In the genomic region with DNA sequence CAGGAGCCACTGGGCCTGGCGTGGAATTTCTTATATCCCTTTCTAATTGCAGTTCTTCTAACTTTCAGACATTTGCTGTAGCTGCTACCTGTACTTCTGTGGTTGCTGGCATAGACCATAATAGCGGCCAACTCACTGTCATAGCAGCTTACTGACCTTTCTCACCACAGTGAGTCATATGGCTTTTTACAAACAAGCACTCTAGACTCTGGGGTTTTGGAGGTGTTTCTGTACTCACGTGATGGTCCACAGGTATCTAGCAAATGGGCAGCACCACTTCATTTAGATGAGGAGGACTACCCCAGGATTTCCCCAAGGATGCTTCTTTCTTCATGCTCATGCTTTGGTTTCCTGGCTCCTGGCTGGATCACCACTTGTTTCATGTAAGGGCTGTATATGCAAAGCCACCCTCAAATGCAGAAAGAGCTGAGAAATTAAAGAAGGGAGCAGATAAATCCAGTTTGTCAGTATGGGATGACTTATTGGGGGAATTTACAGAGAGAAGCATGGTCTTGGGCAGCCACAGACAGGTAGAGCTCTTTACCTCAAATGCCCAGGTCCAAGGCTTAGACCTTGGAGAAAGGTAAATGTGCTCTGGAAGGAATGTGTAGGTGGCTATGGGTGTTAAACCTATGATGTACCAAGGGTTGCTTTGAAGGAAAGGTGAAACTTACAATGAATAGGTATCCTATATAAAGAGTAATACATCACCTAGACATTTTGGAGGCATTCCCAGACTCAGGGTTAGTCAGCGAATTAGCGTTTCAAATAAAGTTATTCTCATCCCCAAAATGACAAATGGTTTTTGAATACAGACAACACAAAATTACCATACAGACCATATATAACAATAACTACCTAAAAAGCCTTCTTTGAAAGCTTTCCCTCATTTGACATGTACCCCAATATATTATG, we compare ENCODE assay signal across 11 cellular contexts. TPM values are rescaled to one million over a fixed set of nuclear protein-coding genes. Genes with fewer than 3 reads are reported as not detected.
DNase-seq lines count a peak whose midpoint lies in the region; ATAC-seq, FAIRE-seq and TF ChIP-seq lines count a peak whose summit lies in the region.
"Had no signal": no experiment of that assay in that cellular context is flagged by ENCODE, and none has a peak within 500 bp of the region (broad histone marks: within the 10 kb centered on the region; RNA-seq: fewer than 3 reads in every experiment).

No MANE protein-coding gene starts in this region.

- TF ChIP-seq POLR2A in GM12878 (IDR thresholded peaks at IDR 0.05; ENCODE audit: low read depth, low read length) (no peak), gastrocnemius medialis (IDR thresholded peaks at IDR 0.05) (no peak)

- H3K27me3 ChIP-seq in GM12878 (replicated peaks in 1 of 2; ENCODE audit: control insufficient read depth in 2 of 2, insufficient read depth in 2 of 2, low read length in 1 of 2) (no peaks in the 10 kb centered on the region), gastrocnemius medialis (no peaks in the 10 kb centered on the region), pancreas (no peaks in the 10 kb centered on the region)

- ATAC-seq in GM18867 (IDR thresholded peaks at IDR 0.05; ENCODE audit: unreplicated experiment) = peak; percentile 81
- ATAC-seq in GM12878 = peak; percentile 91
- peak; percentile 98 for ATAC-seq in gastrocnemius medialis
- ATAC-seq in pancreas = no peak

- TF ChIP-seq CTCF in GM12878 (IDR thresholded peaks at IDR 0.05 in 2 of 3, conservative IDR thresholded peaks at IDR 0.05 in 1 of 3; ENCODE audit: control insufficient read depth in 2 of 3, extremely low read depth in 1 of 3, insufficient read depth in 1 of 3, low read depth in 3 of 3, low read length in 3 of 3) = no peak
- no peak for TF ChIP-seq CTCF in gastrocnemius medialis (IDR thresholded peaks at IDR 0.05 in 4 of 5, conservative IDR thresholded peaks at IDR 0.05 in 1 of 5)
- TF ChIP-seq CTCF in pancreas (IDR thresholded peaks at IDR 0.05) = no peak

- intact Hi-C loops in GM12878 (cut with micrococcal nuclease; ENCODE audit: unreplicated experiment) (no loop called here), gastrocnemius medialis (cut with DNase I; ENCODE audit: low total_unique reads) (no loop called here), pancreas (cut with DNase I) (no loop called here)

- H2AFZ ChIP-seq in GM12878 (ENCODE audit: control insufficient read depth, low read depth, low read length) = no peak overlapping the region

- BruUV-seq in GM12878 (replicated peaks; lab: Mats Ljungman, UMichigan) = no TSS peak

- H3K79me2 ChIP-seq in GM12878 (ENCODE audit: control insufficient read depth, insufficient read depth, low read length) = no peaks in the 10 kb centered on the region

- peak; percentile 31 for FAIRE-seq in GM12878 (lab: Jason Lieb, UNC)
- no peak for FAIRE-seq in pancreas (lab: Jason Lieb, UNC)
- FAIRE-seq: islet of Langerhans had no signal

- SMC1A ChIA-PET in GM12878 (lab: Charles Lee; ENCODE audit: uncharacterized antibody, unreplicated experiment) = no interaction called here

- no peak overlapping the region for H3K27ac ChIP-seq in GM12878 (ENCODE audit: control insufficient read depth, insufficient read depth)
- H3K27ac ChIP-seq in gastrocnemius medialis = peak overlapping the region; percentile 68 to 80 (median 74)
- H3K27ac ChIP-seq in pancreas = no peak overlapping the region

- WGBS in GM12878 (ENCODE audit: insufficient coverage, insufficient replicate concordance, low lambda C conversion rate, missing lambda C conversion rate) = 30% methylated on average over 5 of the region's 5 CpGs
- 67 to 74% methylated on average over 5 of the region's 5 CpGs for WGBS in pancreas, 2 donors

- no peak overlapping the region for H3K9ac ChIP-seq in GM12878 (ENCODE audit: control insufficient read depth, insufficient read depth, low read length)

- DNase-seq in HPDE6-E6E7 (ENCODE audit: extremely low spot score) (peak; percentile 76), GM12878 (ENCODE audit: low read depth, low spot score) (no peak), gastrocnemius medialis (peak; percentile 52 to 62), NCI-H2029 (lab: John Stamatoyannopoulos, UW) (no peak), NOMO-1 treated with DMSO at 0.1 percent for 48 hours (lab: John Stamatoyannopoulos, UW; ENCODE audit: unreplicated experiment) (no peak), pancreas (no peak)
- DNase-seq: activated naive CD4-positive, alpha-beta T cell treated with Interleukin-2 at 50 U/mL for 16 hours; DMS79 treated with DMSO at 0.1 percent for 48 hours; endodermal cell had no signal

- CTCF ChIA-PET in GM12878 (lab: Yijun Ruan, JAX) = no interaction called here

- no peaks in the 10 kb centered on the region for H4K20me1 ChIP-seq in GM12878 (ENCODE audit: control insufficient read depth, insufficient read depth)

- in situ Hi-C loops in GM12878 (cut with MboI) = no loop called here
- in situ Hi-C loops in gastrocnemius medialis (cut with MboI; ENCODE audit: low sequenced_read_pairs in 4 of 4) = loop anchor here (25.0 kb wide), 2 partner anchors 169 to 344 kb away; partner anchors contain the start of gene CCAR1 (in 1 of the 4)

- POLR2A ChIA-PET in GM12878 (lab: Charles Lee) = interaction anchor here (0.6 kb wide), 1 partner anchor 221 kb away, joined by 4 read pairs; no protein-coding TSS in a partner anchor

- no peak for TF ChIP-seq RAD21 in GM12878 (IDR thresholded peaks at IDR 0.05; ENCODE audit: insufficient read depth, low read depth, low read length)

- H3K4me2 ChIP-seq in GM12878 (ENCODE audit: control insufficient read depth, insufficient read depth) = no peak overlapping the region

- TF ChIP-seq EP300 in GM12878 (IDR thresholded peaks at IDR 0.05; ENCODE audit: borderline replicate concordance in 1 of 2, control insufficient read depth in 1 of 2, low read depth in 2 of 2, low read length in 2 of 2) = no peak

- RAD21 ChIA-PET in GM12878 (lab: Charles Lee; ENCODE audit: unreplicated experiment) = no interaction called here

- no peaks in the 10 kb centered on the region for H3K9me3 ChIP-seq in GM12878 (replicated peaks; ENCODE audit: control insufficient read depth, insufficient read depth, low read length)
- no peaks in the 10 kb centered on the region for H3K9me3 ChIP-seq in gastrocnemius medialis
- H3K9me3 ChIP-seq in pancreas = no peaks in the 10 kb centered on the region

- H3K4me1 ChIP-seq in GM12878 (ENCODE audit: control insufficient read depth, insufficient read depth, low read length) (no peaks in the 10 kb centered on the region), gastrocnemius medialis (peaks cover 18 to 23% of the 10 kb centered on the region in 2 donors), pancreas (no peaks in the 10 kb centered on the region)

- no peaks in the 10 kb centered on the region for H3K36me3 ChIP-seq in GM12878 (ENCODE audit: control insufficient read depth in 2 of 2, insufficient read depth in 2 of 2, low read length in 1 of 2)
- H3K36me3 ChIP-seq in gastrocnemius medialis = no peaks in the 10 kb centered on the region
- no peaks in the 10 kb centered on the region for H3K36me3 ChIP-seq in pancreas

- H3K4me3 ChIP-seq in GM12878 (no peak overlapping the region), gastrocnemius medialis (no peak overlapping the region), pancreas (no peak overlapping the region)

TF ChIP-seq in GM12878, 131 proteins besides CTCF, POLR2A, EP300 and RAD21 (continues in another document):
- TF ChIP-seq GATAD2B (conservative IDR thresholded peaks at IDR 0.05; ENCODE audit: low read depth) (no peak), RUNX3 (IDR thresholded peaks at IDR 0.05; ENCODE audit: low read length) (peak; percentile 77), RAD51 (IDR thresholded peaks at IDR 0.05) (peak; percentile 37; the same call in 1 of the 2 replicates), CBFB (IDR thresholded peaks at IDR 0.05; ENCODE audit: low read depth) (no peak)

RNA-seq across cellular contexts. Expression of gene SLC25A16, which starts 15.9 kb away (rescaled TPM):
- total RNA-seq in GM12878 (2013; cell fraction: nucleolus; rRNA removed) = 41.1 and 46.2 TPM in 2 replicates
- 7.7 and 9.6 TPM in 2 replicates for total RNA-seq in GM12878 (2014; rRNA removed)
- 8.6 and 11.2 TPM in 2 replicates for total RNA-seq in GM12878 (2014; rRNA removed; fragmentation: Illumina TruSeq; extraction: Trizol)
- total RNA-seq in GM12878 (2021) = 12.9 TPM in 2 replicates
- 3.9 TPM for polyA plus RNA-seq in GM12878 (2011; ENCODE audit: low read depth)
- polyA plus RNA-seq in GM12878 (2011; rRNA removed) = 13.5 and 24.3 TPM in 2 replicates
- polyA plus RNA-seq in GM12878 (2011; cell fraction: cytosol; rRNA removed) = 4.2 and 4.4 TPM in 2 replicates
- 10.7 and 12.7 TPM in 2 replicates for polyA plus RNA-seq in GM12878 (2011; cell fraction: nucleus; rRNA removed)
- 4.4 and 5.1 TPM in 2 replicates for polyA plus RNA-seq in GM12878 (2012)
- 4.8 and 5.5 TPM in 2 replicates for polyA plus RNA-seq in GM12878 (2014; fragmentation: Illumina TruSeq; extraction: Trizol)
- polyA plus RNA-seq in GM12878 (2014; fragmentation: Nextera tagmentation; extraction: Ambion mirVana) = 1 to 10 TPM; 2.2 to 4.2 TPM
- polyA plus RNA-seq in GM12878 (2014; rRNA removed) = 6.1 and 8.1 TPM in 2 replicates
- 10 to 100 TPM in 1 of 2 experiments, 1 to 10 TPM in 1; 8.3 to 11.1 TPM for polyA plus RNA-seq in GM12878 (2016; fragmentation: Nextera tagmentation; extraction: Ambion mirVana)
- polyA minus RNA-seq in GM12878 (2011; rRNA and poly(A)+ RNA removed) = 9.1 and 20.0 TPM in 2 replicates
- polyA minus RNA-seq in GM12878 (2011; cell fraction: cytosol; rRNA and poly(A)+ RNA removed) = 4.3 and 6.2 TPM in 2 replicates
- polyA minus RNA-seq in GM12878 (2011; cell fraction: nucleus; rRNA and poly(A)+ RNA removed) = 4.6 and 8.2 TPM in 2 replicates
- 10 to 100 TPM in 2 of 4 donors, 1 to 10 TPM in 2; 5.1 to 40.7 (median 9.4) TPM for total RNA-seq in gastrocnemius medialis
- total RNA-seq in pancreas = 10 to 100 TPM in 5 of 6 donors, 1 to 10 TPM in 1; 10.0 to 17.6 (median 13.4) TPM
- polyA plus RNA-seq in pancreas = 10 to 100 TPM; 10.8 to 13.7 TPM

RNA-seq across cellular contexts. Expression of gene TET1, which starts 16.9 kb away (rescaled TPM):
- total RNA-seq in GM12878 (2013; cell fraction: nucleolus; rRNA removed) = 6.3 and 7.8 TPM in 2 replicates
- 1.1 TPM in 2 replicates for total RNA-seq in GM12878 (2014; rRNA removed)
- 1.4 TPM in 2 replicates for total RNA-seq in GM12878 (2014; rRNA removed; fragmentation: Illumina TruSeq; extraction: Trizol)
- 1.1 and 1.4 TPM in 2 replicates for total RNA-seq in GM12878 (2021)
- polyA plus RNA-seq in GM12878 (2011; ENCODE audit: low read depth) = 0.09 TPM
- polyA plus RNA-seq in GM12878 (2011; rRNA removed) = 0.42 and 0.46 TPM in 2 replicates
- polyA plus RNA-seq in GM12878 (2011; cell fraction: cytosol; rRNA removed) = 0.17 and 0.18 TPM in 2 replicates
- 0.39 and 0.46 TPM in 2 replicates for polyA plus RNA-seq in GM12878 (2011; cell fraction: nucleus; rRNA removed)
- polyA plus RNA-seq in GM12878 (2012) = 0.21 and 0.28 TPM in 2 replicates
- 0.62 and 1.0 TPM in 2 replicates for polyA plus RNA-seq in GM12878 (2014; fragmentation: Illumina TruSeq; extraction: Trizol)
- under 1 TPM; 0.22 to 0.31 TPM for polyA plus RNA-seq in GM12878 (2014; fragmentation: Nextera tagmentation; extraction: Ambion mirVana)
- polyA plus RNA-seq in GM12878 (2014; rRNA removed) = 0.31 and 0.34 TPM in 2 replicates
- under 1 TPM; 0.59 to 0.71 TPM for polyA plus RNA-seq in GM12878 (2016; fragmentation: Nextera tagmentation; extraction: Ambion mirVana)
- 1.4 and 1.5 TPM in 2 replicates for polyA minus RNA-seq in GM12878 (2011; rRNA and poly(A)+ RNA removed)
- polyA minus RNA-seq in GM12878 (2011; cell fraction: cytosol; rRNA and poly(A)+ RNA removed) = 0.40 and 0.52 TPM in 2 replicates
- 0.85 and 1.1 TPM in 2 replicates for polyA minus RNA-seq in GM12878 (2011; cell fraction: nucleus; rRNA and poly(A)+ RNA removed)
- total RNA-seq in gastrocnemius medialis = 1 to 10 TPM in 3 of 4 donors, under 1 TPM in 1; 1.00 to 2.0 (median 1.4) TPM
- total RNA-seq in pancreas = 1 to 10 TPM in 3 of 6 donors, under 1 TPM in 3; 0.57 to 1.6 (median 0.91) TPM
- polyA plus RNA-seq in pancreas = under 1 TPM; 0.11 to 0.12 TPM

Comparison
In these comparisons a context has a peak if more than half of its experiments do, and no peak if none do; other contexts are left out.
1. ATAC-seq: peak in GM18867 (single experiment), GM12878 (single experiment) and gastrocnemius medialis (2 of 2); none in pancreas (0 of 4).
2. DNase-seq: peak in HPDE6-E6E7 (single experiment) and gastrocnemius medialis (2 of 2); none in GM12878 (single experiment), NCI-H2029 (single experiment), NOMO-1 treated with DMSO at 0.1 percent for 48 hours (single experiment) and pancreas (0 of 6).
3. H3K27ac ChIP-seq: peak in gastrocnemius medialis (4 of 4); none in GM12878 (single experiment) and pancreas (0 of 4).